ENCODE assay signal across 8 cellular contexts in genomic region chr7:142438235-142438922, GRCh38.
DNase-seq lines count a peak whose midpoint lies in the region; ATAC-seq and TF ChIP-seq lines count a peak whose summit lies in the region.

No MANE protein-coding gene starts in this region.

- peaks cover 3% of the 10 kb centered on the region; the same call in 1 of the 2 replicates for H3K9me3 Mint-ChIP-seq in HFFc6

- ATAC-seq in HG02759 (IDR thresholded peaks at IDR 0.05; ENCODE audit: unreplicated experiment), result no peak

- TF ChIP-seq CTCF in HFFc6 (IDR thresholded peaks at IDR 0.05) (peak; percentile 93), fibroblast of mammary gland (conservative IDR thresholded peaks at IDR 0.05; ENCODE audit: control insufficient read depth, insufficient read depth, low read depth, low read length) (peak; percentile 90), retinal pigment epithelial cell (conservative IDR thresholded peaks at IDR 0.05; ENCODE audit: low read depth, low read length) (peak; percentile 68)

- no peak overlapping the region for H3K4me3 ChIP-seq in fibroblast of mammary gland (ENCODE audit: control insufficient read depth, low read depth, low read length)
- no peak overlapping the region for H3K4me3 ChIP-seq in retinal pigment epithelial cell (ENCODE audit: low read length)

- H3K4me1 Mint-ChIP-seq in HFFc6 (ENCODE audit: low read depth), result peaks cover 88% of the 10 kb centered on the region

- DNase-seq in SIG-M5 treated with dmso at 0.1 percent for 504 hours (lab: John Stamatoyannopoulos, UW; ENCODE audit: unreplicated experiment) (peak; percentile 64), SIG-M5 (lab: John Stamatoyannopoulos, UW) (no peak), HFFc6 (peak; percentile 39), SK-MEL-5 (ENCODE audit: low read depth, low spot score) (peak; percentile 88), fibroblast of mammary gland (ENCODE audit: low read depth) (peak; percentile 64), retinal pigment epithelial cell (ENCODE audit: low read depth) (no peak), NCI-H510A (lab: John Stamatoyannopoulos, UW) (no peak)

- no peaks in the 10 kb centered on the region for H3K27me3 Mint-ChIP-seq in HFFc6 (ENCODE audit: insufficient read depth)

- in situ Hi-C loops in SK-MEL-5 (cut with HindIII; ENCODE audit: low pct_unique_long_range_greater_than_20kb, low sequenced_read_pairs), result no loop called here

- H3K4me3 Mint-ChIP-seq in HFFc6, result no peak overlapping the region

- peaks cover 4% of the 10 kb centered on the region; the same call in 1 of the 2 replicates for H3K36me3 Mint-ChIP-seq in HFFc6 (ENCODE audit: low read depth)

- peak overlapping the region; percentile 44 for H3K27ac Mint-ChIP-seq in HFFc6

Comparison
In these comparisons a context has a peak if more than half of its experiments do, and no peak if none do; other contexts are left out.
1. DNase-seq: peak in SIG-M5 treated with dmso at 0.1 percent for 504 hours (single experiment), HFFc6 (single experiment), SK-MEL-5 (single experiment) and fibroblast of mammary gland (single experiment); none in SIG-M5 (single experiment), retinal pigment epithelial cell (single experiment) and NCI-H510A (single experiment).
2. Peak in every context shown above with its lines, with median percentiles within 50 percentile points of each other: CTCF ChIP-seq.